Comparison of ENCODE assay signal across 11 cellular contexts in the genomic region with DNA sequence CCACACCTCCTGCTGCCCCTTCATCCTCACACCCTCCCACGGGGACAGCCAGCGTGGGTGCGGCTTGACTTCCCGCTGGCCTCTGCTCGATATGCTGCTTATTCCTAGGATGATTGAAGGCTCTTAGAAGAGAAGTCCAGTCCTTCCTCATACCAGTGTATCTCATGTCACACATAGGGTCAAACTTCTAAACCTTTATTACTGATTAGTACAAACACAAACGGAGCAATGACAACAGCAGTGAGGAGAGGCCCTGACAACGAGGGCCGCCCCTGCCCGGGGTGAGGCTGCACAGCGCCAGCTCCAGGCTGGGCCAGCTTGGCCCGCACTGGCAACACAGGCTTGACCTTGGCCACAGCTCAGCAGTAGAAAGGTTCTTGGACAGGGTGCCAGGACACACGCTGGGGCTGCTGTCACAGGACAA. TPM values are rescaled to one million over a fixed set of nuclear protein-coding genes. Genes with fewer than 3 reads are reported as not detected.
DNase-seq lines count a peak whose midpoint lies in the region; ATAC-seq, FAIRE-seq and TF ChIP-seq lines count a peak whose summit lies in the region.
"Had no signal": no experiment of that assay in that cellular context is flagged by ENCODE, and none has a peak within 500 bp of the region (broad histone marks: within the 10 kb centered on the region; RNA-seq: fewer than 3 reads in every experiment).

No MANE protein-coding gene starts in this region.

- H3K36me3 Mint-ChIP-seq in CD4-positive, alpha-beta memory T cell = peaks cover 25 to 47% of the 10 kb centered on the region in 2 donors

- H3K27me3 ChIP-seq in CD4-positive, alpha-beta memory T cell (ENCODE audit: insufficient read depth, low read length) = no peaks in the 10 kb centered on the region
- H3K27me3 ChIP-seq in pancreas = no peaks in the 10 kb centered on the region

- H3K27ac Mint-ChIP-seq in CD4-positive, alpha-beta memory T cell = peak overlapping the region; percentile 95 to 100 (median 100)

- H3K27me3 Mint-ChIP-seq in CD4-positive, alpha-beta memory T cell = no peaks in the 10 kb centered on the region

- peak; percentile 38 to 53 (median 47) for ATAC-seq in pancreas
- ATAC-seq in HG03432 (IDR thresholded peaks at IDR 0.05; ENCODE audit: unreplicated experiment) = no peak
- no peak for ATAC-seq in HG03097 (IDR thresholded peaks at IDR 0.05; ENCODE audit: low FRiP score, unreplicated experiment)
- ATAC-seq in GM18520 (IDR thresholded peaks at IDR 0.05; ENCODE audit: unreplicated experiment) = no peak

- peaks cover 51% of the 10 kb centered on the region for H3K4me1 ChIP-seq in CD4-positive, alpha-beta memory T cell (ENCODE audit: insufficient read depth, low read length)
- peaks cover 38 to 57% (median 47%) of the 10 kb centered on the region in 3 donors for H3K4me1 ChIP-seq in pancreas

- H3K9me3 Mint-ChIP-seq in CD4-positive, alpha-beta memory T cell = peaks cover 0 to 4% (median 0%) of the 10 kb centered on the region in 8 donors

- H3K9me3 ChIP-seq in CD4-positive, alpha-beta memory T cell (ENCODE audit: control insufficient read depth in 1 of 2, low read length in 2 of 2) = no peaks in the 10 kb centered on the region
- H3K9me3 ChIP-seq in pancreas = no peaks in the 10 kb centered on the region

- no peak for FAIRE-seq in pancreas (lab: Jason Lieb, UNC)

- POLR2A ChIA-PET in CD4-positive, alpha-beta memory T cell (lab: Charles Lee; ENCODE audit: partially characterized antibody) = interaction anchor here (1.4 to 7.4 kb wide), 5 partner anchors 13 to 43 kb away, joined by 3 to 150 read pairs (median 12); a partner anchor contains a TSS

- peaks cover 34% of the 10 kb centered on the region for H3K36me3 ChIP-seq in CD4-positive, alpha-beta memory T cell (ENCODE audit: insufficient read depth, low read length)
- peaks cover 3 to 33% (median 11%) of the 10 kb centered on the region in 3 donors for H3K36me3 ChIP-seq in pancreas

- H3K4me3 ChIP-seq in CD4-positive, alpha-beta memory T cell (ENCODE audit: low read length in 2 of 2) = peak overlapping the region; percentile 34 to 58
- H3K4me3 ChIP-seq in pancreas = peak overlapping the region in 2 of 4 donors; percentile 31 to 90

- intact Hi-C loops in CD4-positive, alpha-beta memory T cell (cut with micrococcal nuclease) = loop anchor here (2.0 to 5.0 kb wide), 3 partner anchors 45 to 338 kb away; a partner anchor contains a TSS
- intact Hi-C loops in pancreas (cut with DNase I) = no loop called here

- peak overlapping the region; percentile 10 to 96 (median 58) for H3K4me3 Mint-ChIP-seq in CD4-positive, alpha-beta memory T cell

- TF ChIP-seq CTCF in VCaP (conservative IDR thresholded peaks at IDR 0.05) (no peak), pancreas (IDR thresholded peaks at IDR 0.05) (no peak)

- 12 to 14% methylated on average over 12 of the region's 12 CpGs for WGBS in pancreas, 2 donors

- peak overlapping the region; percentile 96 for H3K27ac ChIP-seq in CD4-positive, alpha-beta memory T cell (ENCODE audit: low read depth, low read length)
- H3K27ac ChIP-seq in VCaP (peak overlapping the region; percentile 84), pancreas (peak overlapping the region; percentile 78 to 90 (median 85))

- CTCF ChIA-PET in CD4-positive, alpha-beta memory T cell (lab: Charles Lee; ENCODE audit: partially characterized antibody) = interaction anchor here (0.6 to 4.6 kb wide), 3 partner anchors 8 to 15 kb away, joined by 3 to 22 read pairs (median 5); no protein-coding TSS in a partner anchor

- no peak for DNase-seq in CD4-positive, alpha-beta memory T cell
- peak; percentile 42 for DNase-seq in globus pallidus (ENCODE audit: low spot score)
- peak; percentile 84 to 95 (median 90) for DNase-seq in pancreas
- no peak for DNase-seq in NCI-H345 (lab: John Stamatoyannopoulos, UW)
- DNase-seq: DMS79, mammary epithelial cell, NCI-H446 had no signal

- H3K4me1 Mint-ChIP-seq in CD4-positive, alpha-beta memory T cell = peaks cover 33 to 55% (median 47%) of the 10 kb centered on the region in 4 donors

RNA-seq across cellular contexts. Expression of a gene that starts 3.7 kb away (rescaled TPM):
- 10 to 100 TPM; 95.2 to 98.2 TPM for total RNA-seq in CD4-positive, alpha-beta memory T cell
- 100 to 1,000 TPM; 259 to 345 TPM for polyA plus RNA-seq in CD4-positive, alpha-beta memory T cell
- total RNA-seq in pancreas = 10 to 100 TPM; 70.4 to 88.6 (median 79.3) TPM
- 100 to 1,000 TPM; 153 to 162 TPM for polyA plus RNA-seq in pancreas

RNA-seq across cellular contexts. Expression of a gene that starts 3.9 kb away (rescaled TPM):
- total RNA-seq in CD4-positive, alpha-beta memory T cell = 10 to 100 TPM; 10.1 to 15.0 TPM
- 1 to 10 TPM in 1 of 2 donors, under 1 TPM in 1; 0.58 to 2.0 TPM for polyA plus RNA-seq in CD4-positive, alpha-beta memory T cell
- 1 to 10 TPM; 2.6 to 7.0 (median 4.4) TPM for total RNA-seq in pancreas
- 1 to 10 TPM; 2.0 to 3.3 TPM for polyA plus RNA-seq in pancreas

RNA-seq across cellular contexts. Expression of a gene that starts 19.3 kb away (rescaled TPM):
- total RNA-seq in CD4-positive, alpha-beta memory T cell = 1 to 10 TPM; 1.1 to 1.4 TPM
- not detected for polyA plus RNA-seq in CD4-positive, alpha-beta memory T cell
- under 1 TPM in 4 of 6 donors, not detected in 2; 0.19 to 0.46 (median 0.35) TPM for total RNA-seq in pancreas
- 1 to 10 TPM; 1.3 to 2.4 TPM for polyA plus RNA-seq in pancreas

RNA-seq across cellular contexts. Expression of a gene that starts 29.0 kb away (rescaled TPM):
- 10 to 100 TPM; 18.9 to 23.0 TPM for total RNA-seq in CD4-positive, alpha-beta memory T cell
- polyA plus RNA-seq in CD4-positive, alpha-beta memory T cell = 10 to 100 TPM in 1 of 2 donors, 1 to 10 TPM in 1; 4.4 to 10.5 TPM
- total RNA-seq in pancreas = 10 to 100 TPM; 33.1 to 63.9 (median 38.4) TPM
- polyA plus RNA-seq in pancreas = 10 to 100 TPM; 32.5 to 39.3 TPM

RNA-seq across cellular contexts. Expression of a gene that starts 35.4 kb away (rescaled TPM):
- total RNA-seq in CD4-positive, alpha-beta memory T cell = 10 to 100 TPM; 53.7 to 59.2 TPM
- 10 to 100 TPM; 42.6 to 45.1 TPM for polyA plus RNA-seq in CD4-positive, alpha-beta memory T cell
- 10 to 100 TPM; 19.3 to 37.7 (median 26.9) TPM for total RNA-seq in pancreas
- polyA plus RNA-seq in pancreas = 10 to 100 TPM; 25.0 to 46.8 TPM

Comparison
In these comparisons a context has a peak if more than half of its experiments do, and no peak if none do; other contexts are left out.
1. DNase-seq: peak in globus pallidus (single experiment) and pancreas (6 of 6); none in CD4-positive, alpha-beta memory T cell (0 of 5) and NCI-H345 (single experiment).
2. ATAC-seq: peak in pancreas (4 of 4); none in HG03432 (single experiment), HG03097 (single experiment) and GM18520 (single experiment).
3. Peak in every context shown above with its lines, with median percentiles within 50 percentile points of each other: H3K27ac ChIP-seq.